In the genomic region with DNA sequence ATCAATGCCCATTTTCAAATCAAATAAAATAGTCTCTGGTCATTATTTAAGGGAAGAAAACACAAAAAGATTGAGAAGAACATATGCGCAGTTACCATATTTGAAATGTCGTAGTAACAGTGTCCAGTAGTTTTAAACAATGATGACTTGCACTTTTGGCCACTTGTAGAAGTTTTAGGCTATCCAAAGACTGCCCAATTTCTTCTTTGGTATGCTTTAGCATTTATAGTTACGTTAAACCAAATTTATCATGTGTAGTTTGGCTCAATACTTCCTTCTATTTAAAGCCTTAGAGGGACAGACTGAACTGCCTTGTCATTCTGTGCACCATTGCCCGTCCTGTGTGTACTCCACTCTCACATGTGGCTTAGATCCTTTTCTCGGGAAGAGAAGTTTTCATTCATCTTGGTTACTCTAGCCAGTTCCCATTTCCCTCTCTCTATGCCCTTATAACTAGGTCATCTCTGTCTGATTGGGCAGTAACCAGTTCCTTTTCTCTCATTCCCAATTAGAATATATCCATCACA, we compare ENCODE assay signal across 15 cellular contexts.
DNase-seq lines count a peak whose midpoint lies in the region; ATAC-seq, FAIRE-seq and TF ChIP-seq lines count a peak whose summit lies in the region.
"Had no signal": no experiment of that assay in that cellular context is flagged by ENCODE, and none has a peak within 500 bp of the region (broad histone marks: within the 10 kb centered on the region; RNA-seq: fewer than 3 reads in every experiment).

No MANE protein-coding gene starts in this region.

- CTCF ChIA-PET in H1 (lab: Charles Lee; ENCODE audit: partially characterized antibody) = interaction anchor here (0.7 to 3.3 kb wide), 18 partner anchors 9 to 407 kb away, joined by 3 to 21 read pairs (median 4); partner anchors contain the start of gene TTN

- POLR2A ChIA-PET in H1 (lab: Charles Lee; ENCODE audit: partially characterized antibody) = no interaction called here

- H3K27me3 ChIP-seq in H1 (replicated peaks in 1 of 4; ENCODE audit: control insufficient read depth in 3 of 4, extremely low read depth in 1 of 4, insufficient read depth in 3 of 4, low read length in 3 of 4) (no peaks in the 10 kb centered on the region), right atrium auricular region (no peaks in the 10 kb centered on the region), smooth muscle cell (ENCODE audit: low read depth) (no peaks in the 10 kb centered on the region), ascending aorta (no peaks in the 10 kb centered on the region)
- H3K27me3 ChIP-seq: adrenal gland, body of pancreas, gastroesophageal sphincter, transverse colon had no signal

- TF ChIP-seq EP300 in H1 (IDR thresholded peaks at IDR 0.05; ENCODE audit: borderline replicate concordance in 1 of 2, low read depth in 2 of 2, low read length in 2 of 2) = no peak

- FAIRE-seq in H1 (lab: Jason Lieb, UNC) = peak; percentile 39

- H3K9me3 ChIP-seq in H1 (ENCODE audit: insufficient read depth in 2 of 2, low read depth in 1 of 2, low read length in 1 of 2) (no peaks in the 10 kb centered on the region), right atrium auricular region (no peaks in the 10 kb centered on the region), smooth muscle cell (replicated peaks; ENCODE audit: low read depth) (no peaks in the 10 kb centered on the region), ascending aorta (no peaks in the 10 kb centered on the region)
- H3K9me3 ChIP-seq: adrenal gland, body of pancreas, gastroesophageal sphincter, transverse colon had no signal

- no peak overlapping the region for H2BK120ac ChIP-seq in H1 (replicated peaks; ENCODE audit: low read depth, low read length)

- no peak overlapping the region for H3K4me3 ChIP-seq in H1 (ENCODE audit: extremely low read depth in 1 of 4, insufficient read depth in 2 of 4, low read depth in 3 of 4, low read length in 4 of 4)
- no peak overlapping the region for H3K4me3 ChIP-seq in right atrium auricular region
- H3K4me3 ChIP-seq in smooth muscle cell = no peak overlapping the region
- H3K4me3 ChIP-seq in ascending aorta = no peak overlapping the region
- H3K4me3 ChIP-seq: adrenal gland, body of pancreas, gastroesophageal sphincter, transverse colon had no signal

- H4K20me1 ChIP-seq in H1 (replicated peaks in 1 of 2; ENCODE audit: control insufficient read depth in 1 of 2, insufficient read depth in 2 of 2, low read length in 2 of 2) (no peaks in the 10 kb centered on the region), smooth muscle cell (ENCODE audit: low read depth) (no peaks in the 10 kb centered on the region)

- H3K4me2 ChIP-seq in H1 (ENCODE audit: insufficient read depth in 1 of 2, low read depth in 2 of 2, low read length in 2 of 2) (no peak overlapping the region), smooth muscle cell (no peak overlapping the region)

- H3K18ac ChIP-seq in H1 (ENCODE audit: extremely low read depth, low read length) = no peak overlapping the region

- intact Hi-C loops in Right ventricle myocardium inferior (cut with DNase I) (loop anchor here (10.0 kb wide), 1 partner anchor 243 kb away; no protein-coding TSS in a partner anchor), cardiac septum (cut with DNase I) (loop anchor here (2.0 kb wide), 2 partner anchors 21 to 29 kb away; no protein-coding TSS in a partner anchor), ascending aorta (cut with DNase I) (loop anchor here (2.0 to 5.0 kb wide), 3 partner anchors 17 to 90 kb away; no protein-coding TSS in a partner anchor)

- no peak for TF ChIP-seq POLR2A in H1 (IDR thresholded peaks at IDR 0.05; ENCODE audit: control extremely low read depth in 1 of 2, low read depth in 2 of 2, low read length in 2 of 2)

- no peaks in the 10 kb centered on the region for H3K79me1 ChIP-seq in H1 (ENCODE audit: low read depth, low read length)

- H2AFZ ChIP-seq in H1 (ENCODE audit: low read length) (no peak overlapping the region), smooth muscle cell (ENCODE audit: low read depth) (peak overlapping the region; percentile 1)

- H4K5ac ChIP-seq in H1 (ENCODE audit: insufficient read length, low read depth, low read length) = no peak overlapping the region

- H3K4me1 ChIP-seq in H1 (replicated peaks in 1 of 4; ENCODE audit: control insufficient read depth in 3 of 4, insufficient read depth in 4 of 4, low read length in 3 of 4) = peaks cover 0 to 3% (median 0%) of the 10 kb centered on the region in 4 experiments; a peak in 2 of 7 replicates
- peaks cover 0 to 15% of the 10 kb centered on the region in 2 donors for H3K4me1 ChIP-seq in right atrium auricular region
- no peaks in the 10 kb centered on the region for H3K4me1 ChIP-seq in smooth muscle cell (ENCODE audit: low read depth)
- H3K4me1 ChIP-seq in ascending aorta = peaks cover 0 to 20% of the 10 kb centered on the region in 2 donors
- H3K4me1 ChIP-seq: adrenal gland, body of pancreas, transverse colon had no signal

- no peak overlapping the region for H2BK5ac ChIP-seq in H1 (ENCODE audit: low read depth, low read length)

- no peak for DNase-seq in Right ventricle myocardium inferior (ENCODE audit: missing footprints)
- no peak for DNase-seq in cardiac septum (ENCODE audit: low spot score)
- DNase-seq in H1 (ENCODE audit: low read depth in 1 of 2, low spot score in 2 of 2) = no peak
- DNase-seq in right atrium auricular region (ENCODE audit: low spot score) = no peak
- DNase-seq in smooth muscle cell (lab: John Stamatoyannopoulos, UW; ENCODE audit: unreplicated experiment) = no peak
- no peak for DNase-seq in mucosa of gallbladder (ENCODE audit: low spot score)
- DNase-seq in ascending aorta (ENCODE audit: low spot score in 2 of 2) = no peak
- DNase-seq: DMS 273 treated with DMSO at 0.1 percent for 48 hours, NCI-H187 treated with DMSO at 0.1 percent for 48 hours, SHP77 had no signal

- H3K23ac ChIP-seq in H1 (ENCODE audit: insufficient read length) = no peak overlapping the region

- H3F3A ChIP-seq in smooth muscle cell (ENCODE audit: low read depth) = no peaks in the 10 kb centered on the region

- no peaks in the 10 kb centered on the region; the same call in 1 of the 2 replicates for H3K23me2 ChIP-seq in H1 (ENCODE audit: low read depth, low read length)

- H3K27ac ChIP-seq in H1 (ENCODE audit: low read depth, low read length) = no peak overlapping the region
- peak overlapping the region; percentile 24 to 55 for H3K27ac ChIP-seq in right atrium auricular region
- H3K27ac ChIP-seq in smooth muscle cell (ENCODE audit: low read depth) = no peak overlapping the region
- H3K27ac ChIP-seq in ascending aorta = no peak overlapping the region
- H3K27ac ChIP-seq: adrenal gland, body of pancreas, gastroesophageal sphincter, transverse colon had no signal

- no peak overlapping the region for H4K8ac ChIP-seq in H1 (ENCODE audit: extremely low read depth, insufficient read depth, low read length)

- H2BK12ac ChIP-seq in H1 (ENCODE audit: low read depth, low read length) = no peak overlapping the region

- H2BK20ac ChIP-seq in H1 (ENCODE audit: low read length) = no peak overlapping the region

- H2AK5ac ChIP-seq in H1 (ENCODE audit: low read depth, low read length) = no peak overlapping the region

- ATAC-seq in Right ventricle myocardium inferior = peak; percentile 70
- ATAC-seq in GM19035 (IDR thresholded peaks at IDR 0.05; ENCODE audit: unreplicated experiment) = no peak

- H3K79me2 ChIP-seq in H1 (ENCODE audit: control insufficient read depth in 1 of 2, insufficient read depth in 2 of 2, low read length in 2 of 2) = no peaks in the 10 kb centered on the region
- H3K79me2 ChIP-seq in smooth muscle cell (ENCODE audit: low read depth) = no peaks in the 10 kb centered on the region

- 87% methylated on average over 5 of the region's 5 CpGs; no CpG with 5 or more reads in 1 of the 2 experiments for WGBS in H1 (ENCODE audit: extremely low coverage in 1 of 2, insufficient coverage in 1 of 2, insufficient read length in 1 of 2, insufficient replicate concordance in 2 of 2, low coverage in 1 of 2, low lambda C conversion rate in 2 of 2, missing lambda C conversion rate in 1 of 2), 2 experiments
- 88% methylated on average over 5 of the region's 5 CpGs for WGBS in smooth muscle cell (ENCODE audit: low lambda C conversion rate)

- no peak overlapping the region for H4K91ac ChIP-seq in H1 (replicated peaks; ENCODE audit: insufficient read length, low read length)

- H2BK15ac ChIP-seq in H1 (ENCODE audit: low read length) = no peak overlapping the region

- H3K14ac ChIP-seq in H1 (ENCODE audit: insufficient read length) = no peak overlapping the region

- H3K4ac ChIP-seq in H1 (replicated peaks; ENCODE audit: insufficient read length, low read depth, low read length) = no peak overlapping the region

- H3K36me3 ChIP-seq in H1 (ENCODE audit: control insufficient read depth in 2 of 4, insufficient read depth in 4 of 4, low read length in 3 of 4) (no peaks in the 10 kb centered on the region; a peak in 1 of 8 replicates), right atrium auricular region (no peaks in the 10 kb centered on the region), smooth muscle cell (ENCODE audit: low read depth) (no peaks in the 10 kb centered on the region), ascending aorta (no peaks in the 10 kb centered on the region)
- H3K36me3 ChIP-seq: adrenal gland, gastroesophageal sphincter, transverse colon had no signal

- TF ChIP-seq RAD21 in H1 (IDR thresholded peaks at IDR 0.05 in 1 of 2, conservative IDR thresholded peaks at IDR 0.05 in 1 of 2; ENCODE audit: low read depth in 2 of 2, low read length in 2 of 2) = no peak

- TF ChIP-seq CTCF in H1 (IDR thresholded peaks at IDR 0.05; ENCODE audit: control extremely low read depth in 1 of 3, insufficient read depth in 1 of 3, low read depth in 1 of 3, low read length in 3 of 3) (no peak), right atrium auricular region (IDR thresholded peaks at IDR 0.05) (no peak), smooth muscle cell (IDR thresholded peaks at IDR 0.05; ENCODE audit: borderline replicate concordance, insufficient read depth, poor library complexity, severe bottlenecking) (no peak), ascending aorta (IDR thresholded peaks at IDR 0.05) (no peak)

- no peak overlapping the region for H3K56ac ChIP-seq in H1 (replicated peaks; ENCODE audit: insufficient read length, low read depth, low read length)

- H3K9ac ChIP-seq in H1 (replicated peaks in 1 of 4; ENCODE audit: extremely low read depth in 1 of 4, low read depth in 3 of 4, low read length in 3 of 4) = no peak overlapping the region
- no peak overlapping the region for H3K9ac ChIP-seq in smooth muscle cell (ENCODE audit: low read depth)

TF ChIP-seq in H1, 55 proteins besides CTCF, POLR2A, EP300 and RAD21 (continues in another document):
- no peak for TF ChIP-seq SRF (IDR thresholded peaks at IDR 0.05; ENCODE audit: low read depth, low read length)
- TF ChIP-seq FOSL1 (IDR thresholded peaks at IDR 0.05; ENCODE audit: insufficient read depth, low read depth, low read length) = no peak

Comparison
In these comparisons a context has a peak if more than half of its experiments do, and no peak if none do; other contexts are left out.
1. H3K27ac ChIP-seq: peak in right atrium auricular region (2 of 2); none in H1 (single experiment), smooth muscle cell (single experiment) and ascending aorta (0 of 2).